1 cellular context compared by ENCODE assay signal in genomic region chr9:129028192-129028966, GRCh38.
A peak's percentile ranks its signal among the peaks of the same experiment; 100 is the strongest.
TF ChIP-seq lines count a peak whose summit lies in the region.

Gene SH3GLB2 (minus strand): TSS chr9:129028331. CDS start chr9:129028154, 177 bp downstream.

TF ChIP-seq in HepG2, 621 proteins besides CTCF, POLR2A, EP300 and RAD21 (continued from another document):
- TF ChIP-seq ZNF704 (CRISPR knock-in tag; IDR thresholded peaks at IDR 0.05; ENCODE audit: borderline replicate concordance): no peak
- 0 out of 2 replicates have a peak, but pooled peaks have one; percentile 0 for TF ChIP-seq SRY (CRISPR knock-in tag; IDR thresholded peaks at IDR 0.05)
TF ChIP-seq in HepG2: peak in this region for 12.
